ENCODE assay signal across 8 cellular contexts in genomic region chr6:31738048-31738979, GRCh38. TPM values are rescaled to one million over a fixed set of nuclear protein-coding genes. Genes with fewer than 3 reads are reported as not detected.
DNase-seq lines count a peak whose midpoint lies in the region; ATAC-seq lines count a peak whose summit lies in the region.

No MANE protein-coding gene starts in this region.

- peaks cover 50% of the 10 kb centered on the region for H3K4me1 ChIP-seq in effector memory CD4-positive, alpha-beta T cell (ENCODE audit: control insufficient read depth, insufficient read depth, low read length, poor library complexity, severe bottlenecking)
- H3K4me1 ChIP-seq in muscle layer of colon (ENCODE audit: insufficient read depth, low read length) = peaks cover 29% of the 10 kb centered on the region

- H3K27me3 Mint-ChIP-seq in activated CD4-positive, alpha-beta T cell treated with anti-CD3 and anti-CD28 coated beads for 36 hours = no peaks in the 10 kb centered on the region

- POLR2A ChIA-PET in activated CD4-positive, alpha-beta T cell treated with anti-CD3 and anti-CD28 coated beads for 36 hours (lab: Charles Lee) = interaction anchor here (0.6 to 2.1 kb wide), 13 partner anchors 15 to 233 kb away, joined by 3 to 10 read pairs (median 3); partner anchors contain the start of genes ABHD16A, DDX39B, DXO and NEU1

- peak overlapping the region; percentile 89 for H3K27ac Mint-ChIP-seq in activated CD4-positive, alpha-beta T cell treated with anti-CD3 and anti-CD28 coated beads for 36 hours

- CTCF ChIA-PET in activated CD4-positive, alpha-beta T cell treated with anti-CD3 and anti-CD28 coated beads for 36 hours (lab: Charles Lee) = interaction anchor here (0.5 to 3.3 kb wide), 18 partner anchors 9 to 190 kb away, joined by 3 to 15 read pairs (median 4); partner anchors contain the start of genes ABHD16A, BAG6, DDAH2 and HSPA1B

- DNase-seq in AG08396 (ENCODE audit: low spot score) (peak; percentile 82), GM19238 (ENCODE audit: insufficient read length, low spot score) (peak; percentile 47), NCI-H226 (peak; percentile 87), substantia nigra (lab: John Stamatoyannopoulos, UW) (peak in 12 of 49 donors; percentile 15 to 36 (median 22)), iPS-NIHi7 (ENCODE audit: extremely low spot score) (no peak)
- peak; percentile 82 for DNase-seq in activated CD4-positive, alpha-beta T cell treated with anti-CD3 and anti-CD28 coated beads for 36 hours
- peak; percentile 54 to 68 (median 62) for DNase-seq in effector memory CD4-positive, alpha-beta T cell

- H3K9ac ChIP-seq in muscle layer of colon (ENCODE audit: low read length) = no peak overlapping the region

- intact Hi-C loops in activated CD4-positive, alpha-beta T cell treated with anti-CD3 and anti-CD28 coated beads for 36 hours (cut with DNase I, micrococcal nuclease) = loop anchor here (1.0 to 10.0 kb wide), 17 partner anchors 9 to 1466 kb away; partner anchors contain the start of genes LY6G5C (in 2 of the 2), PRRC2A (in 2 of the 2), ABHD16A (in 1 of the 2) and AGPAT1 (in 1 of the 2)

- ATAC-seq in activated CD4-positive, alpha-beta T cell treated with anti-CD3 and anti-CD28 coated beads for 36 hours = peak; percentile 20

- peaks cover 60% of the 10 kb centered on the region for H3K4me1 Mint-ChIP-seq in activated CD4-positive, alpha-beta T cell treated with anti-CD3 and anti-CD28 coated beads for 36 hours

- peak overlapping the region; percentile 96 for H3K4me3 Mint-ChIP-seq in activated CD4-positive, alpha-beta T cell treated with anti-CD3 and anti-CD28 coated beads for 36 hours

- peak overlapping the region; percentile 85 for H3K27ac ChIP-seq in effector memory CD4-positive, alpha-beta T cell (ENCODE audit: insufficient read depth, low read length, poor library complexity, severe bottlenecking)
- H3K27ac ChIP-seq in muscle layer of colon (ENCODE audit: low read depth, low read length) (peak overlapping the region; percentile 25), substantia nigra (ENCODE audit: low read depth, low read length, poor library complexity, severe bottlenecking) (peak overlapping the region; percentile 60)

- peaks cover 60% of the 10 kb centered on the region for H3K36me3 Mint-ChIP-seq in activated CD4-positive, alpha-beta T cell treated with anti-CD3 and anti-CD28 coated beads for 36 hours (ENCODE audit: low read depth)

- H3K9me3 ChIP-seq in effector memory CD4-positive, alpha-beta T cell (ENCODE audit: control insufficient read depth, low read length) = no peaks in the 10 kb centered on the region
- no peaks in the 10 kb centered on the region for H3K9me3 ChIP-seq in muscle layer of colon (ENCODE audit: low read length)

- peak overlapping the region; percentile 41 for H3K4me3 ChIP-seq in effector memory CD4-positive, alpha-beta T cell (ENCODE audit: insufficient read depth, low read depth, low read length, poor library complexity, severe bottlenecking)
- no peak overlapping the region for H3K4me3 ChIP-seq in muscle layer of colon (ENCODE audit: low read depth in 1 of 2, low read length in 2 of 2)

- no peaks in the 10 kb centered on the region for H3K9me3 Mint-ChIP-seq in activated CD4-positive, alpha-beta T cell treated with anti-CD3 and anti-CD28 coated beads for 36 hours (ENCODE audit: low read depth)

- peaks cover 6% of the 10 kb centered on the region for H3K36me3 ChIP-seq in effector memory CD4-positive, alpha-beta T cell (ENCODE audit: control insufficient read depth, insufficient read depth, low read length)
- H3K36me3 ChIP-seq in muscle layer of colon (ENCODE audit: insufficient read depth, low read length) = peaks cover 11% of the 10 kb centered on the region

- H3K27me3 ChIP-seq in effector memory CD4-positive, alpha-beta T cell (replicated peaks; ENCODE audit: control insufficient read depth, insufficient read depth, low read length, poor library complexity, severe bottlenecking) = no peaks in the 10 kb centered on the region
- H3K27me3 ChIP-seq in muscle layer of colon (ENCODE audit: control insufficient read depth in 1 of 2, insufficient read depth in 2 of 2, low read length in 2 of 2) = no peaks in the 10 kb centered on the region

RNA-seq across cellular contexts. Expression of gene MSH5, which starts 1.5 kb away (rescaled TPM):
- 100 to 1,000 TPM in 1 of 2 experiments, 10 to 100 TPM in 1; 92.1 to 126 TPM for total RNA-seq in activated CD4-positive, alpha-beta T cell treated with anti-CD3 and anti-CD28 coated beads for 36 hours

RNA-seq across cellular contexts. Expression of gene CLIC1, which starts 2.0 kb away (rescaled TPM):
- total RNA-seq in activated CD4-positive, alpha-beta T cell treated with anti-CD3 and anti-CD28 coated beads for 36 hours = 100 to 1,000 TPM; 357 to 438 TPM

RNA-seq across cellular contexts. Expression of gene DDAH2, which starts 9.2 kb away (rescaled TPM):
- total RNA-seq in activated CD4-positive, alpha-beta T cell treated with anti-CD3 and anti-CD28 coated beads for 36 hours = 1 to 10 TPM; 4.4 to 5.6 TPM

RNA-seq across cellular contexts. Expression of gene MPIG6B, which starts 15.1 kb away (rescaled TPM):
- not detected for total RNA-seq in activated CD4-positive, alpha-beta T cell treated with anti-CD3 and anti-CD28 coated beads for 36 hours

RNA-seq across cellular contexts. Expression of gene LY6G6C, which starts 16.8 kb away (rescaled TPM):
- total RNA-seq in activated CD4-positive, alpha-beta T cell treated with anti-CD3 and anti-CD28 coated beads for 36 hours = not detected

Comparison
In these comparisons a context has a peak if more than half of its experiments do, and no peak if none do; other contexts are left out.
1. H3K27ac ChIP-seq: peak in every context shown above with its lines; median percentile 85 in effector memory CD4-positive, alpha-beta T cell; 60 in substantia nigra; 25 in muscle layer of colon.